23 cellular contexts compared by ENCODE assay signal in genomic region chr3:172782235-172782634, GRCh38.
"Had no signal": no experiment of that assay in that cellular context is flagged by ENCODE, and none has a peak within 500 bp of the region (broad histone marks: within the 10 kb centered on the region; RNA-seq: fewer than 3 reads in every experiment).

No MANE protein-coding gene starts in this region.

- H3K27ac ChIP-seq: epithelial cell of prostate, gastrocnemius medialis, ovary, psoas muscle, sigmoid colon, stomach, thyroid gland had no signal

- H3K9me3 ChIP-seq: gastrocnemius medialis, ovary, psoas muscle, sigmoid colon, stomach, thyroid gland had no signal

- H3K4me1 ChIP-seq: gastrocnemius medialis, psoas muscle, sigmoid colon, stomach, thyroid gland had no signal

- ATAC-seq: esophagus mucosa; gastrocnemius medialis; left lobe of liver; natural killer cell; psoas muscle; right cardiac atrium; stimulated activated effector memory CD8-positive, alpha-beta T cell treated with anti-CD3 and anti-CD28 coated beads, Interleukin-12 subunit alpha, Interleukin-12 subunit beta, amount 100 ng/mL, for 72 hours had no signal

- H3K4me3 ChIP-seq: gastrocnemius medialis, lung, ovary, psoas muscle, sigmoid colon, stomach, thyroid gland had no signal

- H3K36me3 ChIP-seq: gastrocnemius medialis, ovary, sigmoid colon, thyroid gland had no signal

- H3K27me3 ChIP-seq: gastrocnemius medialis, ovary, sigmoid colon, stomach, thyroid gland had no signal

- FAIRE-seq: keratinocyte had no signal

- DNase-seq: effector CD8-positive, alpha-beta T cell; endodermal cell; foreskin fibroblast; gastrocnemius medialis; head of caudate nucleus; natural killer cell; occipital lobe; ovary; posterior cingulate gyrus; psoas muscle; right cardiac atrium; sigmoid colon; stimulated activated CD4-positive, alpha-beta T cell treated with anti-CD3 and anti-CD28 coated beads, Interleukin-2, amount 100 ng/mL, for 24 hours; stimulated activated CD4-positive, alpha-beta T cell treated with anti-CD3 and anti-CD28 coated beads, Interleukin-4, amount 100 ng/mL, for 24 hours; stimulated activated naive CD4-positive, alpha-beta T cell treated with Interleukin-2 at 50 U/mL for 16 hours; stomach; thyroid gland had no signal
